In the genomic region with DNA sequence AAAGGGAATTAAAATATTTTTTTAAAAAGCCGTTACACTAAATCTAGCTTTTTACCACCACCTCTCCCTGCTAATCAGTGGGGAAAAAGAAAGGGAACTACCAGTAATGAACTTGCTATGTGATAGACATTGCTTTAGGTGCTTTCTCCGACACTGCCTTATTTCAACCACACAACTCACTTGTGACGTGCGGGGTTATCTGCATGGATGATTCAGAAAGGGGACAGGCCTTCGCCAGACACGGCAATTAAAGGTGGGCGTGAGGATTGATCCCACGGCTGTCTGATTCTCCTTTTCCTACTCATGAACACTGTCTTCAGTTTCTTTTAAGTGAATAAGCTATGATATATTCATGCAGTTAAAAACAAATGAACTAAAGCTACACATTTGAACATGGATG, we compare ENCODE assay signal across 11 cellular contexts. TPM values are rescaled to one million over a fixed set of nuclear protein-coding genes. Genes with fewer than 3 reads are reported as not detected.
DNase-seq lines count a peak whose midpoint lies in the region; ATAC-seq, FAIRE-seq and TF ChIP-seq lines count a peak whose summit lies in the region.
"Had no signal": no experiment of that assay in that cellular context is flagged by ENCODE, and none has a peak within 500 bp of the region (broad histone marks: within the 10 kb centered on the region; RNA-seq: fewer than 3 reads in every experiment).

No MANE protein-coding gene starts in this region.

- no peaks in the 10 kb centered on the region for H3K36me3 Mint-ChIP-seq in IgD-negative memory B cell
- peaks cover 48% of the 10 kb centered on the region for H3K36me3 Mint-ChIP-seq in activated naive CD8-positive, alpha-beta T cell treated with anti-CD3 and anti-CD28 coated beads for 36 hours

- peak; percentile 79 for DNase-seq in activated CD4-positive, alpha-beta T cell treated with anti-CD3 and anti-CD28 coated beads for 48 hours
- peak; percentile 76 for DNase-seq in activated naive CD8-positive, alpha-beta T cell treated with anti-CD3 and anti-CD28 coated beads for 36 hours
- DNase-seq in stimulated activated CD4-positive, alpha-beta T cell treated with anti-CD3 and anti-CD28 coated beads, TNF-alpha, amount 100 ng/mL, for 4 hours (ENCODE audit: low read depth in 3 of 3): peak in 2 of 3 experiments; percentile 43 to 52
- DNase-seq in H54 (ENCODE audit: insufficient read length, low spot score): no peak
- DNase-seq in HK-2 (ENCODE audit: unreplicated experiment): no peak
- DNase-seq: esophagus squamous epithelium had no signal

- peak overlapping the region; percentile 67 to 88 (median 84) for H3K4me3 Mint-ChIP-seq in IgD-negative memory B cell
- peak overlapping the region; percentile 94 for H3K4me3 Mint-ChIP-seq in activated naive CD8-positive, alpha-beta T cell treated with anti-CD3 and anti-CD28 coated beads for 36 hours

- peaks cover 4% of the 10 kb centered on the region for H3K27me3 Mint-ChIP-seq in IgD-negative memory B cell
- no peaks in the 10 kb centered on the region for H3K27me3 Mint-ChIP-seq in activated naive CD8-positive, alpha-beta T cell treated with anti-CD3 and anti-CD28 coated beads for 36 hours
- H3K27me3 Mint-ChIP-seq: progenitor cell of endocrine pancreas had no signal

- no peak for FAIRE-seq in H54 (lab: Jason Lieb, UNC)

- no peak for TF ChIP-seq POLR2A in H54 (IDR thresholded peaks at IDR 0.05; ENCODE audit: low read depth, low read length)

- H3K27ac Mint-ChIP-seq in IgD-negative memory B cell: peak overlapping the region; percentile 71 to 96 (median 92)
- H3K27ac Mint-ChIP-seq in activated naive CD8-positive, alpha-beta T cell treated with anti-CD3 and anti-CD28 coated beads for 36 hours: peak overlapping the region; percentile 96
- H3K27ac Mint-ChIP-seq: progenitor cell of endocrine pancreas had no signal

- peaks cover 40 to 47% (median 46%) of the 10 kb centered on the region in 3 donors for H3K4me1 Mint-ChIP-seq in IgD-negative memory B cell
- peaks cover 67% of the 10 kb centered on the region for H3K4me1 Mint-ChIP-seq in activated naive CD8-positive, alpha-beta T cell treated with anti-CD3 and anti-CD28 coated beads for 36 hours

- ATAC-seq in HG03280 (IDR thresholded peaks at IDR 0.05; ENCODE audit: unreplicated experiment) (no peak), GM21619 (IDR thresholded peaks at IDR 0.05; ENCODE audit: unreplicated experiment) (no peak)

- no peaks in the 10 kb centered on the region for H3K9me3 Mint-ChIP-seq in IgD-negative memory B cell
- peaks cover 4% of the 10 kb centered on the region for H3K9me3 Mint-ChIP-seq in activated naive CD8-positive, alpha-beta T cell treated with anti-CD3 and anti-CD28 coated beads for 36 hours

RNA-seq across cellular contexts. Expression of a gene that starts 0.9 kb away (rescaled TPM):
- polyA plus RNA-seq in IgD-negative memory B cell: 73.8 TPM
- total RNA-seq in activated naive CD8-positive, alpha-beta T cell treated with anti-CD3 and anti-CD28 coated beads for 36 hours: 10 to 100 TPM; 58.5 to 58.6 TPM
- total RNA-seq: progenitor cell of endocrine pancreas, temporal lobe had no signal

RNA-seq across cellular contexts. Expression of a gene that starts 41.0 kb away (rescaled TPM):
- 0.38 TPM for polyA plus RNA-seq in IgD-negative memory B cell
- 1 to 10 TPM; 1.6 to 3.1 TPM for total RNA-seq in activated naive CD8-positive, alpha-beta T cell treated with anti-CD3 and anti-CD28 coated beads for 36 hours

Comparison
In these comparisons a context has a peak if more than half of its experiments do, and no peak if none do; other contexts are left out.
1. DNase-seq: peak in activated CD4-positive, alpha-beta T cell treated with anti-CD3 and anti-CD28 coated beads for 48 hours (single experiment), activated naive CD8-positive, alpha-beta T cell treated with anti-CD3 and anti-CD28 coated beads for 36 hours (single experiment) and stimulated activated CD4-positive, alpha-beta T cell treated with anti-CD3 and anti-CD28 coated beads, TNF-alpha, amount 100 ng/mL, for 4 hours (2 of 3); none in H54 (single experiment) and HK-2 (single experiment).